In the genomic region with DNA sequence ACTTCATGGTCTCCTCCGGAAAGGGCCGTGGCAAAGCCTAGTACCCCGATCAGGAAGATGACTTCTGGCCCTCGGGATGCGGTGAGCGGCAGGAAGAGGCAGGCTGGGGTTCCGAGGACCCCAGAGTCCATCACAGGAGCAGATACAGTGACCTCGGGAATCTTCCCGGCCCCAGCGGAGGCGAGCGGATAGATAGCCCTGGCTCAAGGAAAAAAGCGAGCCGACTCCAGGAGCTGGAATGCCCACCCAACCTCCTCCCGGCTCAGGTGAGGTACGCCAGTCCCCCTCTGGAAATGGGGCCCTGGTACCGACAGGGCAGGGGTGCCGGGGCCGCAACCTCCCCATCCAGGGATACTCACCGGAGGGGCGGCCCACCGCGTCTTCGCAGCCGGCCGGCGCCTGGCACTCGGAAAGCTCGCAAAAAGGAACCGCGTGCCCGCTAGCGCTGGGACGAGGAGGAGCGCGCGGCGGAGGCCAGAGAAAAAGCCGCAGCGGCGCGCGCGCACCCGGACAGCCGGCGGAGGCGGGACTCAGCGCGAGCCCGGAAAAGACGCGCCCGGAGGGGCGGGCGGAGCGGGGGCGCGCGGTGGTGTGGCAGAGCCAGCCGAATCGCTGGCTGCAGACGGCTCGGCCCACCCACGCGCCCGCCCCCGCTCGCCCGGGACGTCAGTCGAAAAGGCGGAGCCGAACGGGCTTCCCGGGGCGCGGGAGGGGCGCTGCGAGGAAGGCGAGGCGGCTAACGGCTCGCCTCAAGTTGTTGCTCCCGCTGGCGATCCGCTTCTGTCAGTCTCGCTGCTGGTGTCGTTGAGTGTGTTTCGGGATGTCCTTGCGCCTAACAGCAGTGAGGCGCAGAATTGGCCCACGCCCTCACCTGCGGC, we compare ENCODE assay signal across 8 cellular contexts. TPM values are rescaled to one million over a fixed set of nuclear protein-coding genes. Genes with fewer than 3 reads are reported as not detected.
DNase-seq lines count a peak whose midpoint lies in the region; ATAC-seq and TF ChIP-seq lines count a peak whose summit lies in the region.

A gene (minus strand): TSS at position 478 of the 878 bp plus-strand sequence. CDS start 49,894 bp downstream, outside the sequence.

- ATAC-seq in GM19438 (IDR thresholded peaks at IDR 0.05; ENCODE audit: low read depth, unreplicated experiment) (peak; percentile 65), HG03571 (IDR thresholded peaks at IDR 0.05; ENCODE audit: unreplicated experiment) (peak; percentile 87), lung (ENCODE audit: insufficient read depth, low FRiP score) (peak; percentile 96)

- H3K36me3 ChIP-seq in ectodermal cell (ENCODE audit: control insufficient read depth, insufficient read depth, low read length) (no peaks in the 10 kb centered on the region), lung (ENCODE audit: control insufficient read depth in 2 of 2, insufficient read depth in 2 of 2, low read length in 2 of 2) (no peaks in the 10 kb centered on the region)

- H3K27me3 ChIP-seq in ectodermal cell (ENCODE audit: control insufficient read depth, insufficient read depth, low read length, poor library complexity, severe bottlenecking) = peaks cover 8% of the 10 kb centered on the region
- H3K27me3 ChIP-seq in lung (ENCODE audit: control insufficient read depth, insufficient read depth) = no peaks in the 10 kb centered on the region

- H3K4me1 ChIP-seq in ectodermal cell (ENCODE audit: control insufficient read depth, insufficient read depth, low read length) = peaks cover 5% of the 10 kb centered on the region
- H3K4me1 ChIP-seq in lung (ENCODE audit: control insufficient read depth in 2 of 2, insufficient read depth in 2 of 2, low read length in 2 of 2) = no peaks in the 10 kb centered on the region

- no peaks in the 10 kb centered on the region for H3K9me3 ChIP-seq in ectodermal cell (ENCODE audit: control insufficient read depth, low read length)
- no peaks in the 10 kb centered on the region for H3K9me3 ChIP-seq in lung (ENCODE audit: control insufficient read depth in 2 of 2, insufficient read depth in 1 of 2, low read length in 1 of 2)

- TF ChIP-seq CTCF in C4-2B (conservative IDR thresholded peaks at IDR 0.05) (no peak), lung (IDR thresholded peaks at IDR 0.05; ENCODE audit: control extremely low read depth, extremely low read depth) (no peak)

- peak; percentile 38 for DNase-seq in NK-92 (lab: John Stamatoyannopoulos, UW; ENCODE audit: unreplicated experiment)
- DNase-seq in activated CD8-positive, alpha-beta memory T cell treated with anti-CD3 and anti-CD28 coated beads for 1 hour (ENCODE audit: extremely low read depth in 1 of 2, low read depth in 1 of 2) = peak; percentile 60 to 81
- peak; percentile 87 for DNase-seq in lung (ENCODE audit: low spot score)
- peak; percentile 62 to 86 (median 70) for DNase-seq in stimulated activated CD4-positive, alpha-beta T cell treated with anti-CD3 and anti-CD28 coated beads, TNF-alpha, amount 100 ng/mL, for 24 hours (ENCODE audit: low read depth in 3 of 3)

- WGBS in ectodermal cell, 2 experiments = 0% methylated on average over 94 of the region's 94 CpGs
- WGBS in lung, 2 donors = 1 to 37% methylated on average over 23 to 94 of the region's 94 CpGs

- H3K4me3 ChIP-seq in ectodermal cell (ENCODE audit: insufficient read depth, low read depth, low read length) (peak within 1 kb of the TSS; percentile 70), lung (peak within 1 kb of the TSS; percentile 53)

- peak within 1 kb of the TSS; percentile 13; the same call in 1 of the 2 replicates for H3K27ac ChIP-seq in C4-2B
- no peak within 1 kb of the TSS for H3K27ac ChIP-seq in ectodermal cell (ENCODE audit: insufficient read depth, low read depth, low read length, poor library complexity, severe bottlenecking)
- H3K27ac ChIP-seq in lung (ENCODE audit: low read depth in 1 of 2, low read length in 1 of 2) = peak within 1 kb of the TSS; percentile 89 to 91

RNA-seq across cellular contexts. Expression of the gene that starts here (rescaled TPM):
- 42.2 TPM for polyA plus RNA-seq in ectodermal cell (2013, experiment 1 of 4)
- 40.1 TPM for polyA plus RNA-seq in ectodermal cell (2013, experiment 2 of 4)
- 26.2 TPM for polyA plus RNA-seq in ectodermal cell (2013, experiment 3 of 4)
- polyA plus RNA-seq in ectodermal cell (2013, experiment 4 of 4) = 28.2 TPM
- total RNA-seq in lung = 10 to 100 TPM; 53.4 to 97.7 TPM
- polyA plus RNA-seq in lung = 10 to 100 TPM; 34.1 to 71.1 TPM
